In genomic region chr2:219388127-219388844, GRCh38 we compare ENCODE assay signal across 8 cellular contexts. TPM values are rescaled to one million over a fixed set of nuclear protein-coding genes. Genes with fewer than 3 reads are reported as not detected.
A peak's percentile ranks its signal among the peaks of the same experiment; 100 is the strongest.
DNase-seq lines count a peak whose midpoint lies in the region; ATAC-seq and TF ChIP-seq lines count a peak whose summit lies in the region.

No MANE protein-coding gene starts in this region.

- ATAC-seq in HG02588 (IDR thresholded peaks at IDR 0.05; ENCODE audit: unreplicated experiment) (peak; percentile 76), omental fat pad (ENCODE audit: low FRiP score) (peak; percentile 90)

- TF ChIP-seq CTCF in omental fat pad (IDR thresholded peaks at IDR 0.05): peak in 1 of 3 donors; percentile 6

- peak overlapping the region; percentile 89 for H3K27ac ChIP-seq in temporal lobe (ENCODE audit: low read depth, low read length)

- peak; percentile 94 for DNase-seq in NAMALWA (ENCODE audit: low spot score)
- peak; percentile 89 for DNase-seq in SK-N-DZ (ENCODE audit: low spot score)
- peak; percentile 99 for DNase-seq in activated naive CD4-positive, alpha-beta T cell treated with anti-CD3 and anti-CD28 coated beads, Interleukin-2, amount 50 U/mL, for 16 hours
- peak; percentile 97 for DNase-seq in globus pallidus (ENCODE audit: low spot score)
- peak; percentile 92 for DNase-seq in omental fat pad (ENCODE audit: low spot score)

- H3K4me3 ChIP-seq in GM08714 (ENCODE audit: low read length): peak overlapping the region; percentile 68; the same call in 1 of the 2 replicates

RNA-seq across cellular contexts. Expression of gene DNPEP, which starts 0.6 kb away (rescaled TPM):
- polyA plus RNA-seq in SK-N-DZ (2014; cell fraction: cytosol; rRNA removed): 20.4 and 29.6 TPM in 2 replicates
- polyA plus RNA-seq in SK-N-DZ (2014; cell fraction: nucleus; rRNA removed): 43.8 and 121 TPM in 2 replicates
- total RNA-seq in omental fat pad (10 to 100 TPM; 58.4 to 97.4 (median 85.7) TPM), temporal lobe (11.1 TPM)

RNA-seq across cellular contexts. Expression of gene DES, which starts 29.9 kb away (rescaled TPM):
- 0.07 and 3.0 TPM in 2 replicates for polyA plus RNA-seq in SK-N-DZ (2014; cell fraction: cytosol; rRNA removed)
- 0.29 TPM in 1 of 2 replicates, not detected in the other for polyA plus RNA-seq in SK-N-DZ (2014; cell fraction: nucleus; rRNA removed)
- total RNA-seq in omental fat pad (100 to 1,000 TPM in 3 of 4 donors, 10 to 100 TPM in 1; 39.4 to 292 (median 182) TPM), temporal lobe (0.49 TPM)

RNA-seq across cellular contexts. Expression of gene SPEG, which starts 46.4 kb away (rescaled TPM):
- 26.0 and 31.5 TPM in 2 replicates for polyA plus RNA-seq in SK-N-DZ (2014; cell fraction: cytosol; rRNA removed)
- polyA plus RNA-seq in SK-N-DZ (2014; cell fraction: nucleus; rRNA removed): 59.5 and 81.6 TPM in 2 replicates
- total RNA-seq in omental fat pad: 10 to 100 TPM; 12.4 to 28.9 (median 17.7) TPM
- 12.3 TPM for total RNA-seq in temporal lobe

RNA-seq across cellular contexts. Expression of gene RESP18, which starts 55.7 kb away (rescaled TPM):
- not detected in 2 replicates for polyA plus RNA-seq in SK-N-DZ (2014; cell fraction: cytosol; rRNA removed)
- polyA plus RNA-seq in SK-N-DZ (2014; cell fraction: nucleus; rRNA removed): not detected in 2 replicates
- not detected for total RNA-seq in omental fat pad
- total RNA-seq in temporal lobe: 1.2 TPM

Comparison
In these comparisons a context has a peak if more than half of its experiments do, and no peak if none do; other contexts are left out.
1. Peak in every context shown above with its lines: DNase-seq, ATAC-seq, H3K4me3 ChIP-seq and H3K27ac ChIP-seq.
2. RNA of gene DES, which starts 29.9 kb away (total RNA-seq): 39.4 to 292 TPM in omental fat pad; 0.49 TPM in temporal lobe (single experiment); every median in the first group is over 10 times any median in the second.